ENCODE assay signal across 1 cellular context in genomic region chr18:12901208-12901607, GRCh38. TPM values are rescaled to one million over a fixed set of nuclear protein-coding genes. Genes with fewer than 3 reads are reported as not detected.
A peak's percentile ranks its signal among the peaks of the same experiment; 100 is the strongest.
DNase-seq lines count a peak whose midpoint lies in the region; ATAC-seq, FAIRE-seq and TF ChIP-seq lines count a peak whose summit lies in the region.
"Not testable (repeated sequence)": the region's sequence is repeated elsewhere in the genome, so short reads cannot be mapped to it uniquely, and the experiment has no call there.

No MANE protein-coding gene starts in this region.

- TF ChIP-seq CTCF in HepG2 (CRISPR knock-in tag; IDR thresholded peaks at IDR 0.05): not testable (repeated sequence)

- not testable (repeated sequence) for H3K4me3 ChIP-seq in HepG2 (replicated peaks in 1 of 3; ENCODE audit: insufficient read depth in 1 of 3, low read depth in 2 of 3, low read length in 3 of 3)

- not testable (repeated sequence) for FAIRE-seq in HepG2 (lab: Jason Lieb, UNC)

- not testable (repeated sequence) for H3K36me3 ChIP-seq in HepG2 (replicated peaks in 1 of 2; ENCODE audit: control insufficient read depth in 1 of 2, insufficient read depth in 2 of 2, low read length in 2 of 2)

- not testable (repeated sequence) for TF ChIP-seq EP300 in HepG2 (IDR thresholded peaks at IDR 0.05; ENCODE audit: low read depth in 2 of 2, low read length in 2 of 2); HepG2 (CRISPR knock-in tag; IDR thresholded peaks at IDR 0.05; ENCODE audit: borderline replicate concordance)

- POLR2A ChIA-PET in HepG2 (lab: Yijun Ruan, JAX): not testable (repeated sequence)

- BruUV-seq in HepG2 (replicated peaks; lab: Mats Ljungman, UMichigan): not testable (repeated sequence)

- in situ Hi-C loops in HepG2 (cut with HindIII; ENCODE audit: extremely low pct_ligation_motif_present, low pct_unique_long_range_greater_than_20kb): not testable (repeated sequence)

- TF ChIP-seq POLR2A in HepG2 (IDR thresholded peaks at IDR 0.05; ENCODE audit: insufficient read depth in 1 of 2, low read depth in 2 of 2, low read length in 2 of 2): not testable (repeated sequence)

- not testable (repeated sequence) for TF ChIP-seq RAD21 in HepG2 (CRISPR knock-in tag; IDR thresholded peaks at IDR 0.05)

- H3K9me3 ChIP-seq in HepG2 (ENCODE audit: low read length): not testable (repeated sequence)

- H3K9ac ChIP-seq in HepG2 (ENCODE audit: insufficient read depth, low read depth, low read length): not testable (repeated sequence)

- peaks cover 20% of the 10 kb centered on the region for H3K4me1 ChIP-seq in HepG2 (ENCODE audit: insufficient read depth, low read length)

- WGBS in HepG2 (ENCODE audit: low lambda C conversion rate): 33% methylated on average over 11 of the region's 12 CpGs

- H3K79me2 ChIP-seq in HepG2 (ENCODE audit: insufficient read depth, low read length): not testable (repeated sequence)

- H3K27ac ChIP-seq in HepG2 (ENCODE audit: extremely low read length, insufficient read depth, low read length): not testable (repeated sequence)

- H4K20me1 ChIP-seq in HepG2 (ENCODE audit: insufficient read depth, low read length): not testable (repeated sequence)

- H2AFZ ChIP-seq in HepG2 (ENCODE audit: low read length): not testable (repeated sequence)

- H3K27me3 ChIP-seq in HepG2 (ENCODE audit: control insufficient read depth in 1 of 2, insufficient read depth in 2 of 2, low read length in 2 of 2): not testable (repeated sequence)

- DNase-seq in HepG2 (ENCODE audit: low spot score): not testable (repeated sequence)

- intact Hi-C loops in HepG2 (cut with micrococcal nuclease; ENCODE audit: unreplicated experiment): not testable (repeated sequence)

- not testable (repeated sequence) for H3K4me2 ChIP-seq in HepG2 (ENCODE audit: low read depth, low read length)

- ATAC-seq in HepG2: not testable (repeated sequence)

- CTCF ChIA-PET in HepG2 (lab: Yijun Ruan, JAX; ENCODE audit: low intra/inter-chr PET ratio, low total read pairs): not testable (repeated sequence)

TF ChIP-seq in HepG2, 621 proteins besides CTCF, POLR2A, EP300 and RAD21:
- TF ChIP-seq RARA (CRISPR knock-in tag; IDR thresholded peaks at IDR 0.05) (peak; percentile 73), ZNF770 (CRISPR knock-in tag; IDR thresholded peaks at IDR 0.05) (peak; percentile 56), ZBTB33 (CRISPR knock-in tag; IDR thresholded peaks at IDR 0.05) (peak; percentile 51; the same call in 1 of the 2 replicates)

RNA-seq across cellular contexts. Expression of gene PTPN2, which starts 17.2 kb away (rescaled TPM):
- total RNA-seq in HepG2 (2016; rRNA removed; fragmentation: Illumina TruSeq; extraction: Trizol): 41.5 and 50.4 TPM in 2 replicates
- total RNA-seq in HepG2 (2016; cell fraction: cytosol; rRNA removed; fragmentation: Illumina TruSeq; extraction: Trizol; ENCODE audit: low read depth): 49.3 and 52.6 TPM in 2 replicates
- 38.4 and 56.0 TPM in 2 replicates for total RNA-seq in HepG2 (2016; cell fraction: insoluble cytoplasmic fraction; rRNA removed; fragmentation: Illumina TruSeq; extraction: Trizol)
- 51.7 and 54.4 TPM in 2 replicates for total RNA-seq in HepG2 (2016; cell fraction: membrane; rRNA removed; fragmentation: Illumina TruSeq; extraction: Trizol)
- 26.0 and 29.7 TPM in 2 replicates for total RNA-seq in HepG2 (2016; cell fraction: nucleus; rRNA removed; fragmentation: Illumina TruSeq; extraction: Trizol)
- 19.0 and 24.9 TPM in 2 replicates for polyA plus RNA-seq in HepG2 (2011; rRNA removed)
- 10.2 and 14.5 TPM in 2 replicates for polyA plus RNA-seq in HepG2 (2011; cell fraction: cytosol; rRNA removed)
- 11.5 and 12.9 TPM in 2 replicates for polyA plus RNA-seq in HepG2 (2011; cell fraction: nucleus; rRNA removed)
- 22.1 and 25.7 TPM in 2 replicates for polyA plus RNA-seq in HepG2 (2012)
- polyA plus RNA-seq in HepG2 (2016; cell fraction: cytosol; fragmentation: Illumina TruSeq; extraction: Trizol; ENCODE audit: low read depth): 32.5 and 35.5 TPM in 2 replicates
- 63.2 and 65.8 TPM in 2 replicates for polyA plus RNA-seq in HepG2 (2016; cell fraction: insoluble cytoplasmic fraction; fragmentation: Illumina TruSeq; extraction: Trizol; ENCODE audit: low read depth)
- polyA plus RNA-seq in HepG2 (2016; cell fraction: membrane; fragmentation: Illumina TruSeq; extraction: Trizol; ENCODE audit: low read depth): 42.7 and 43.8 TPM in 2 replicates
- 42.7 and 47.1 TPM in 2 replicates for polyA plus RNA-seq in HepG2 (2016; cell fraction: nucleus; fragmentation: Illumina TruSeq; extraction: Trizol; ENCODE audit: insufficient read depth, low read depth)
- 15.3 and 15.9 TPM in 2 replicates for polyA minus RNA-seq in HepG2 (2011; rRNA and poly(A)+ RNA removed; ENCODE audit: low replicate concordance)
- 19.2 and 19.3 TPM in 2 replicates for polyA minus RNA-seq in HepG2 (2011; cell fraction: cytosol; rRNA and poly(A)+ RNA removed)
- polyA minus RNA-seq in HepG2 (2011; cell fraction: nucleus; rRNA and poly(A)+ RNA removed): 31.0 and 33.9 TPM in 2 replicates

RNA-seq across cellular contexts. Expression of gene SEH1L, which starts 46.6 kb away (rescaled TPM):
- total RNA-seq in HepG2 (2016; rRNA removed; fragmentation: Illumina TruSeq; extraction: Trizol): 59.6 and 96.2 TPM in 2 replicates
- total RNA-seq in HepG2 (2016; cell fraction: cytosol; rRNA removed; fragmentation: Illumina TruSeq; extraction: Trizol; ENCODE audit: low read depth): 17.4 and 19.2 TPM in 2 replicates
- total RNA-seq in HepG2 (2016; cell fraction: insoluble cytoplasmic fraction; rRNA removed; fragmentation: Illumina TruSeq; extraction: Trizol): 55.1 and 101 TPM in 2 replicates
- 36.0 and 39.4 TPM in 2 replicates for total RNA-seq in HepG2 (2016; cell fraction: membrane; rRNA removed; fragmentation: Illumina TruSeq; extraction: Trizol)
- 46.1 and 50.8 TPM in 2 replicates for total RNA-seq in HepG2 (2016; cell fraction: nucleus; rRNA removed; fragmentation: Illumina TruSeq; extraction: Trizol)
- polyA plus RNA-seq in HepG2 (2011; rRNA removed): 43.3 and 63.5 TPM in 2 replicates
- polyA plus RNA-seq in HepG2 (2011; cell fraction: cytosol; rRNA removed): 32.3 and 38.9 TPM in 2 replicates
- polyA plus RNA-seq in HepG2 (2011; cell fraction: nucleus; rRNA removed): 36.4 and 40.5 TPM in 2 replicates
- 26.8 and 30.0 TPM in 2 replicates for polyA plus RNA-seq in HepG2 (2012)
- polyA plus RNA-seq in HepG2 (2016; cell fraction: cytosol; fragmentation: Illumina TruSeq; extraction: Trizol; ENCODE audit: low read depth): 6.6 and 7.4 TPM in 2 replicates
- polyA plus RNA-seq in HepG2 (2016; cell fraction: insoluble cytoplasmic fraction; fragmentation: Illumina TruSeq; extraction: Trizol; ENCODE audit: low read depth): 76.8 and 84.1 TPM in 2 replicates
- polyA plus RNA-seq in HepG2 (2016; cell fraction: membrane; fragmentation: Illumina TruSeq; extraction: Trizol; ENCODE audit: low read depth): 13.7 and 15.5 TPM in 2 replicates
- polyA plus RNA-seq in HepG2 (2016; cell fraction: nucleus; fragmentation: Illumina TruSeq; extraction: Trizol; ENCODE audit: insufficient read depth, low read depth): 57.0 and 57.1 TPM in 2 replicates
- polyA minus RNA-seq in HepG2 (2011; rRNA and poly(A)+ RNA removed; ENCODE audit: low replicate concordance): 83.0 and 125 TPM in 2 replicates
- polyA minus RNA-seq in HepG2 (2011; cell fraction: cytosol; rRNA and poly(A)+ RNA removed): 49.3 and 51.1 TPM in 2 replicates
- 70.4 and 83.0 TPM in 2 replicates for polyA minus RNA-seq in HepG2 (2011; cell fraction: nucleus; rRNA and poly(A)+ RNA removed)
